Comparison of ENCODE assay signal across 8 cellular contexts in the genomic region with DNA sequence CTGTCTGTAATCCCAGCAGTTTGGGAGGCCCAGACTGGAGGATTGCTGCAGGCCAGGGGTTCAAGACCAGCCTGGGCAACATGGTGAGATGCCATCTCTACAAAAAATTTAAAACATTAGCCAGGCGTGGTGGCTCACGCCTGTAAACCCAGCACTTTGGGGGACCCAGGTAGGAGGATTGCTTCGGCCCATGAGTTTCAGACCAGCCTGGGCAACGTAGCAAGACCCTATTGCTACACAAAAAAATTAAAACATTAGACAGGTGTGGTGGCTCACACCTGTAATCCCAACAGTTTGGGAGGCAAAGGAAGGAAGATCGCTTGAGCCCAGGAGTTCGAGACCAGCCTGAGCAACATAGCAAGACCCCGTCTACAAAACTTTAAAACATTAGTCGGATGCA. TPM values are rescaled to one million over a fixed set of nuclear protein-coding genes. Genes with fewer than 3 reads are reported as not detected.
DNase-seq lines count a peak whose midpoint lies in the region; ATAC-seq, FAIRE-seq and TF ChIP-seq lines count a peak whose summit lies in the region.

No MANE protein-coding gene starts in this region.

- no peaks in the 10 kb centered on the region for H3K27me3 ChIP-seq in iPS-18a (ENCODE audit: control insufficient read depth, insufficient read depth, low read length)

- H3K4me1 Mint-ChIP-seq in activated T-helper 2 cell treated with anti-CD3 and anti-CD28 coated beads, Interferon-gamma antibody, Interleukin-2, Interleukin-4, amounts not matched to agents 10 μg/mL and 5 μg/mL and 100 μg/mL, durations not matched to agents 14 hours and 24 hours and 36 hours (ENCODE audit: low read depth): peaks cover 24% of the 10 kb centered on the region
- peaks cover 24% of the 10 kb centered on the region for H3K4me1 Mint-ChIP-seq in stimulated activated effector memory CD8-positive, alpha-beta T cell treated with anti-CD3 and anti-CD28 coated beads, Interleukin-12 subunit alpha, Interleukin-12 subunit beta, amount 100 ng/mL, for 72 hours

- H3K9me3 ChIP-seq in iPS-18a (ENCODE audit: control insufficient read depth, low read depth, low read length): no peaks in the 10 kb centered on the region

- intact Hi-C loops in activated T-helper 2 cell treated with anti-CD3 and anti-CD28 coated beads, Interferon-gamma antibody, Interleukin-2, Interleukin-4, amounts not matched to agents 10 μg/mL and 5 μg/mL and 100 μg/mL, durations not matched to agents 14 hours and 24 hours and 36 hours (cut with micrococcal nuclease): no loop called here

- H3K36me3 Mint-ChIP-seq in activated T-helper 2 cell treated with anti-CD3 and anti-CD28 coated beads, Interferon-gamma antibody, Interleukin-2, Interleukin-4, amounts not matched to agents 10 μg/mL and 5 μg/mL and 100 μg/mL, durations not matched to agents 14 hours and 24 hours and 36 hours (ENCODE audit: low read depth): peaks cover 16% of the 10 kb centered on the region
- peaks cover 24% of the 10 kb centered on the region for H3K36me3 Mint-ChIP-seq in stimulated activated effector memory CD8-positive, alpha-beta T cell treated with anti-CD3 and anti-CD28 coated beads, Interleukin-12 subunit alpha, Interleukin-12 subunit beta, amount 100 ng/mL, for 72 hours

- H3K9ac ChIP-seq in iPS-18a (ENCODE audit: low read length): peak overlapping the region; percentile 68

- H3K4me3 Mint-ChIP-seq in activated T-helper 2 cell treated with anti-CD3 and anti-CD28 coated beads, Interferon-gamma antibody, Interleukin-2, Interleukin-4, amounts not matched to agents 10 μg/mL and 5 μg/mL and 100 μg/mL, durations not matched to agents 14 hours and 24 hours and 36 hours (ENCODE audit: low read depth): peak overlapping the region; percentile 84
- peak overlapping the region; percentile 71 for H3K4me3 Mint-ChIP-seq in stimulated activated effector memory CD8-positive, alpha-beta T cell treated with anti-CD3 and anti-CD28 coated beads, Interleukin-12 subunit alpha, Interleukin-12 subunit beta, amount 100 ng/mL, for 72 hours

- peak overlapping the region; percentile 73 for H3K27ac Mint-ChIP-seq in activated T-helper 2 cell treated with anti-CD3 and anti-CD28 coated beads, Interferon-gamma antibody, Interleukin-2, Interleukin-4, amounts not matched to agents 10 μg/mL and 5 μg/mL and 100 μg/mL, durations not matched to agents 14 hours and 24 hours and 36 hours
- H3K27ac Mint-ChIP-seq in stimulated activated effector memory CD8-positive, alpha-beta T cell treated with anti-CD3 and anti-CD28 coated beads, Interleukin-12 subunit alpha, Interleukin-12 subunit beta, amount 100 ng/mL, for 72 hours: peak overlapping the region; percentile 89

- no peaks in the 10 kb centered on the region for H3K9me3 Mint-ChIP-seq in activated T-helper 2 cell treated with anti-CD3 and anti-CD28 coated beads, Interferon-gamma antibody, Interleukin-2, Interleukin-4, amounts not matched to agents 10 μg/mL and 5 μg/mL and 100 μg/mL, durations not matched to agents 14 hours and 24 hours and 36 hours
- H3K9me3 Mint-ChIP-seq in stimulated activated effector memory CD8-positive, alpha-beta T cell treated with anti-CD3 and anti-CD28 coated beads, Interleukin-12 subunit alpha, Interleukin-12 subunit beta, amount 100 ng/mL, for 72 hours: no peaks in the 10 kb centered on the region

- peaks cover 27% of the 10 kb centered on the region for H3K4me1 ChIP-seq in iPS-18a (ENCODE audit: control insufficient read depth, low read depth, low read length)

- H3K4me3 ChIP-seq in HFF-Myc (replicated peaks; ENCODE audit: low read depth, low read length): peak overlapping the region; percentile 66
- H3K4me3 ChIP-seq in iPS-18a (ENCODE audit: low read length): peak overlapping the region; percentile 78

- no peaks in the 10 kb centered on the region for H3K27me3 Mint-ChIP-seq in activated T-helper 2 cell treated with anti-CD3 and anti-CD28 coated beads, Interferon-gamma antibody, Interleukin-2, Interleukin-4, amounts not matched to agents 10 μg/mL and 5 μg/mL and 100 μg/mL, durations not matched to agents 14 hours and 24 hours and 36 hours (ENCODE audit: low read depth)

- no peak overlapping the region for H3K27ac ChIP-seq in iPS-18a (ENCODE audit: low read length)

- ATAC-seq in stimulated activated effector memory CD8-positive, alpha-beta T cell treated with anti-CD3 and anti-CD28 coated beads, Interleukin-12 subunit alpha, Interleukin-12 subunit beta, amount 100 ng/mL, for 72 hours: no peak
- ATAC-seq in HG03108 (IDR thresholded peaks at IDR 0.05; ENCODE audit: unreplicated experiment): no peak

- TF ChIP-seq CTCF in HFF-Myc (IDR thresholded peaks at IDR 0.05; ENCODE audit: low read depth, low read length, missing control alignments): no peak

- peaks cover 10% of the 10 kb centered on the region for H3K36me3 ChIP-seq in iPS-18a (ENCODE audit: control insufficient read depth, low read depth, low read length)

- FAIRE-seq in HTR-8/SVneo (lab: Jason Lieb, UNC): no peak

- no peak for DNase-seq in HFF-Myc (ENCODE audit: extremely low read depth, low read depth)
- no peak for DNase-seq in activated T-helper 2 cell treated with anti-CD3 and anti-CD28 coated beads, Interferon-gamma antibody, Interleukin-2, Interleukin-4, amounts not matched to agents 10 μg/mL and 5 μg/mL and 100 μg/mL, durations not matched to agents 14 hours and 24 hours and 36 hours (ENCODE audit: low spot score)
- DNase-seq in stimulated activated effector memory CD8-positive, alpha-beta T cell treated with anti-CD3 and anti-CD28 coated beads, Interleukin-12 subunit alpha, Interleukin-12 subunit beta, amount 100 ng/mL, for 72 hours (ENCODE audit: low spot score in 2 of 2): no peak
- no peak for DNase-seq in stimulated activated CD8-positive, alpha-beta memory T cell treated with anti-CD3 and anti-CD28 coated beads, Interleukin-4, amount 100 ng/mL, for 48 hours
- DNase-seq in HTR-8/SVneo (ENCODE audit: insufficient read length, low spot score): no peak
- no peak for DNase-seq in SK-N-DZ (ENCODE audit: low spot score)

RNA-seq across cellular contexts. Expression of a gene that starts 1.3 kb away (rescaled TPM):
- total RNA-seq in activated T-helper 2 cell treated with anti-CD3 and anti-CD28 coated beads, Interferon-gamma antibody, Interleukin-2, Interleukin-4, amounts not matched to agents 10 μg/mL and 5 μg/mL and 100 μg/mL, durations not matched to agents 14 hours and 24 hours and 36 hours: 26.1 and 26.4 TPM in 2 replicates
- 4.5 and 6.4 TPM in 2 replicates for polyA plus RNA-seq in SK-N-DZ (2014; cell fraction: cytosol; rRNA removed)
- 2.9 and 6.0 TPM in 2 replicates for polyA plus RNA-seq in SK-N-DZ (2014; cell fraction: nucleus; rRNA removed)

RNA-seq across cellular contexts. Expression of a gene that starts 1.3 kb away (rescaled TPM):
- total RNA-seq in activated T-helper 2 cell treated with anti-CD3 and anti-CD28 coated beads, Interferon-gamma antibody, Interleukin-2, Interleukin-4, amounts not matched to agents 10 μg/mL and 5 μg/mL and 100 μg/mL, durations not matched to agents 14 hours and 24 hours and 36 hours: 37.3 and 43.1 TPM in 2 replicates
- 16.0 and 16.8 TPM in 2 replicates for polyA plus RNA-seq in SK-N-DZ (2014; cell fraction: cytosol; rRNA removed)
- 2.7 and 4.3 TPM in 2 replicates for polyA plus RNA-seq in SK-N-DZ (2014; cell fraction: nucleus; rRNA removed)
